8 cellular contexts compared by ENCODE assay signal in genomic region chr12:110741371-110741770, GRCh38. TPM values are rescaled to one million over a fixed set of nuclear protein-coding genes. Genes with fewer than 3 reads are reported as not detected.
DNase-seq lines count a peak whose midpoint lies in the region; ATAC-seq, FAIRE-seq and TF ChIP-seq lines count a peak whose summit lies in the region.

No MANE protein-coding gene starts in this region.

- H3K79me2 ChIP-seq in K562 (ENCODE audit: control insufficient read depth, insufficient read depth, low read length), result peaks cover 64% of the 10 kb centered on the region

- DNase-seq in KG1 (lab: John Stamatoyannopoulos, UW), result peak; percentile 17
- peak in 1 of 4 experiments; percentile 28 for DNase-seq in K562 (ENCODE audit: extremely low read depth in 1 of 4, low spot score in 3 of 4)
- DNase-seq in lung (ENCODE audit: low spot score), result no peak
- no peak for DNase-seq in upper lobe of right lung
- DNase-seq in NCI-H1694 (lab: John Stamatoyannopoulos, UW), result no peak
- DNase-seq in NCI-H2196 treated with DMSO at 0.1 percent for 48 hours (lab: John Stamatoyannopoulos, UW; ENCODE audit: unreplicated experiment), result no peak

- no peaks in the 10 kb centered on the region for H3K27me3 ChIP-seq in BLaER1
- no peaks in the 10 kb centered on the region for H3K27me3 ChIP-seq in K562 (ENCODE audit: control insufficient read depth in 2 of 2, insufficient read depth in 2 of 2, low read length in 2 of 2)
- no peaks in the 10 kb centered on the region for H3K27me3 ChIP-seq in lung (ENCODE audit: control insufficient read depth, insufficient read depth)
- no peaks in the 10 kb centered on the region for H3K27me3 ChIP-seq in upper lobe of right lung

- in situ Hi-C loops in K562 (cut with MboI), result no loop called here

- intact Hi-C loops in K562 (cut with micrococcal nuclease) (loop anchor here (5.0 kb wide), 1 partner anchor 86 kb away; no protein-coding TSS in a partner anchor), upper lobe of right lung (cut with DNase I) (no loop called here)

- H3K27ac ChIP-seq in BLaER1 (peak overlapping the region; percentile 86), K562 (ENCODE audit: extremely low read depth, low read depth, low read length) (peak overlapping the region; percentile 87), lung (ENCODE audit: low read depth in 1 of 2, low read length in 1 of 2) (peak overlapping the region in 1 of 2 donors; percentile 78), upper lobe of right lung (peak overlapping the region; percentile 83)

- POLR2A ChIA-PET in K562 (lab: Yijun Ruan, JAX), result interaction anchor here (0.7 to 1.3 kb wide), 4 partner anchors 10 to 105 kb away, joined by 3 to 11 read pairs (median 4); partner anchors contain the start of gene CCDC63

- BruUV-seq in K562 (replicated peaks; lab: Mats Ljungman, UMichigan), result TSS peak; percentile 51

- H3K36me3 ChIP-seq in BLaER1 (peaks cover 24% of the 10 kb centered on the region), K562 (ENCODE audit: control insufficient read depth, insufficient read depth, low read length) (peaks cover 41% of the 10 kb centered on the region), lung (ENCODE audit: control insufficient read depth in 2 of 2, insufficient read depth in 2 of 2, low read length in 2 of 2) (peaks cover 0 to under 1% of the 10 kb centered on the region in 2 donors), upper lobe of right lung (no peaks in the 10 kb centered on the region)

- CTCF ChIA-PET in K562 (lab: Yijun Ruan, JAX; ENCODE audit: low intra/inter-chr PET ratio), result no interaction called here

- H3K9me1 ChIP-seq in K562 (ENCODE audit: control insufficient read depth, insufficient read depth, low read length), result peaks cover 3% of the 10 kb centered on the region

- H3K4me1 ChIP-seq in BLaER1 (peaks cover 60% of the 10 kb centered on the region), K562 (replicated peaks in 1 of 2; ENCODE audit: control insufficient read depth in 2 of 2, insufficient read depth in 2 of 2, low read length in 2 of 2) (peaks cover 25 to 38% of the 10 kb centered on the region in 2 experiments), lung (ENCODE audit: control insufficient read depth in 2 of 2, insufficient read depth in 2 of 2, low read length in 2 of 2) (peaks cover 10 to 19% of the 10 kb centered on the region in 2 donors), upper lobe of right lung (peaks cover 45% of the 10 kb centered on the region)

- no peak for TF ChIP-seq RAD21 in K562 (CRISPR knock-in tag; conservative IDR thresholded peaks at IDR 0.05 in 1 of 2, IDR thresholded peaks at IDR 0.05 in 1 of 2)

- H4K20me1 ChIP-seq in BLaER1 (peaks cover 57% of the 10 kb centered on the region), K562 (replicated peaks; ENCODE audit: control insufficient read depth, insufficient read depth, low read length) (peaks cover 37% of the 10 kb centered on the region)

- no peak for TF ChIP-seq EP300 in K562 (IDR thresholded peaks at IDR 0.05; ENCODE audit: low read length)

- H3K4me3 ChIP-seq in BLaER1, result peak overlapping the region; percentile 83
- peak overlapping the region; percentile 85 for H3K4me3 ChIP-seq in K562
- peak overlapping the region; percentile 79 for H3K4me3 ChIP-seq in lung
- peak overlapping the region; percentile 97 for H3K4me3 ChIP-seq in upper lobe of right lung

- no peaks in the 10 kb centered on the region for H3K9me3 ChIP-seq in BLaER1
- H3K9me3 ChIP-seq in K562 (replicated peaks; ENCODE audit: control insufficient read depth, insufficient read depth, low read depth, low read length), result no peaks in the 10 kb centered on the region
- H3K9me3 ChIP-seq in lung (ENCODE audit: control insufficient read depth in 2 of 2, insufficient read depth in 1 of 2, low read length in 1 of 2), result no peaks in the 10 kb centered on the region
- no peaks in the 10 kb centered on the region for H3K9me3 ChIP-seq in upper lobe of right lung

- ATAC-seq in K562 (peak; percentile 16), lung (ENCODE audit: insufficient read depth, low FRiP score) (no peak), upper lobe of right lung (no peak), GM21717 (IDR thresholded peaks at IDR 0.05; ENCODE audit: unreplicated experiment) (no peak)

- TF ChIP-seq POLR2A in K562 (conservative IDR thresholded peaks at IDR 0.05), result no peak

- H2AFZ ChIP-seq in K562 (ENCODE audit: low read depth, low read length), result no peak overlapping the region

- H3K4me2 ChIP-seq in BLaER1 (peak overlapping the region; percentile 87), K562 (ENCODE audit: insufficient read depth, low read length) (peak overlapping the region; percentile 82)

- 1% methylated on average over 5 of the region's 5 CpGs for WGBS in K562 (ENCODE audit: insufficient coverage, low coverage, missing lambda C conversion rate)
- 0% methylated on average over 5 of the region's 5 CpGs for WGBS in lung, 2 donors

- no peak for TF ChIP-seq CTCF in K562 (IDR thresholded peaks at IDR 0.05 in 2 of 3, conservative IDR thresholded peaks at IDR 0.05 in 1 of 3; ENCODE audit: insufficient read depth in 2 of 3, low read depth in 1 of 3, low read length in 3 of 3)
- no peak for TF ChIP-seq CTCF in lung (IDR thresholded peaks at IDR 0.05; ENCODE audit: control extremely low read depth, extremely low read depth)
- TF ChIP-seq CTCF in upper lobe of right lung (IDR thresholded peaks at IDR 0.05), result no peak

- peak; percentile 72 for FAIRE-seq in K562 (lab: Jason Lieb, UNC)

- H3K9ac ChIP-seq in BLaER1, result peak overlapping the region; percentile 90
- peak overlapping the region; percentile 73 to 78 for H3K9ac ChIP-seq in K562 (ENCODE audit: insufficient read depth in 1 of 2, low read depth in 2 of 2, low read length in 2 of 2)

TF ChIP-seq in K562, 482 proteins besides CTCF, POLR2A, EP300 and RAD21 (continues in another document):
- no peak for TF ChIP-seq NR2C1 (IDR thresholded peaks at IDR 0.05)
- no peak for TF ChIP-seq NR2C1 (tag; IDR thresholded peaks at IDR 0.05)
- no peak for TF ChIP-seq SIX5 (IDR thresholded peaks at IDR 0.05; ENCODE audit: borderline replicate concordance in 1 of 2, insufficient read depth in 1 of 2, low read depth in 1 of 2, low read length in 2 of 2)
- TF ChIP-seq HES1 (IDR thresholded peaks at IDR 0.05; ENCODE audit: low read depth), result no peak
- no peak for TF ChIP-seq RFX5 (IDR thresholded peaks at IDR 0.05; ENCODE audit: low read depth, low read length)
- 0 out of 2 replicates have a peak, but pooled peaks have one; percentile 3 for TF ChIP-seq CREM (IDR thresholded peaks at IDR 0.05; ENCODE audit: low read depth)

RNA-seq across cellular contexts. Expression of gene PPP1CC, which starts 1.3 kb away (rescaled TPM):
- 91.4 and 203 TPM in 2 replicates for total RNA-seq in K562 (2011; cell fraction: chromatin; rRNA removed; ENCODE audit: low replicate concordance)
- total RNA-seq in K562 (2011; cell fraction: nucleolus; rRNA removed), result 57.5 and 69.1 TPM in 2 replicates
- 128 and 212 TPM in 2 replicates for total RNA-seq in K562 (2011; cell fraction: nucleoplasm; rRNA removed)
- total RNA-seq in K562 (2014; rRNA removed), result 153 and 181 TPM in 2 replicates
- 203 and 241 TPM in 2 replicates for total RNA-seq in K562 (2014; rRNA removed; fragmentation: Illumina TruSeq; extraction: Trizol)
- total RNA-seq in K562 (2015; rRNA removed; fragmentation: Illumina TruSeq; extraction: Trizol), result 182 and 195 TPM in 2 replicates
- total RNA-seq in K562 (2021), result 178 and 197 TPM in 2 replicates
- 223 and 280 TPM in 2 replicates for polyA plus RNA-seq in K562 (2011; rRNA removed)
- 55.3 and 113 TPM in 2 replicates for polyA plus RNA-seq in K562 (2011; cell fraction: cytosol; rRNA removed)
- 73.0 and 117 TPM in 2 replicates for polyA plus RNA-seq in K562 (2011; cell fraction: nucleus; rRNA removed)
- polyA plus RNA-seq in K562 (2012), result 169 and 223 TPM in 2 replicates
- 247 and 286 TPM in 2 replicates for polyA plus RNA-seq in K562 (2014; fragmentation: Illumina TruSeq; extraction: Trizol)
- polyA plus RNA-seq in K562 (2014; fragmentation: Nextera tagmentation; extraction: Ambion mirVana), result 10 to 100 TPM; 67.4 to 76.3 TPM
- polyA plus RNA-seq in K562 (2014; rRNA removed), result 184 and 189 TPM in 2 replicates
- 168 and 213 TPM in 2 replicates for polyA minus RNA-seq in K562 (2011; rRNA and poly(A)+ RNA removed)
- polyA minus RNA-seq in K562 (2011; cell fraction: cytosol; rRNA and poly(A)+ RNA removed), result 76.7 and 92.6 TPM in 2 replicates
- 44.8 and 82.3 TPM in 2 replicates for polyA minus RNA-seq in K562 (2011; cell fraction: nucleus; rRNA and poly(A)+ RNA removed)
- 100 to 1,000 TPM in 1 of 2 donors, 10 to 100 TPM in 1; 84.5 to 124 TPM for total RNA-seq in lung
- 10 to 100 TPM; 56.2 to 60.2 TPM for polyA plus RNA-seq in lung
- 90.6 TPM for total RNA-seq in upper lobe of right lung

RNA-seq across cellular contexts. Expression of gene HVCN1, which starts 52.5 kb away (rescaled TPM):
- 0.93 and 3.1 TPM in 2 replicates for total RNA-seq in K562 (2011; cell fraction: chromatin; rRNA removed; ENCODE audit: low replicate concordance)
- total RNA-seq in K562 (2011; cell fraction: nucleolus; rRNA removed), result 0.92 and 1.3 TPM in 2 replicates
- 1.0 and 1.2 TPM in 2 replicates for total RNA-seq in K562 (2011; cell fraction: nucleoplasm; rRNA removed)
- total RNA-seq in K562 (2014; rRNA removed) (0.50 and 1.4 TPM in 2 replicates), K562 (2014; rRNA removed; fragmentation: Illumina TruSeq; extraction: Trizol) (0.61 and 0.91 TPM in 2 replicates), K562 (2015; rRNA removed; fragmentation: Illumina TruSeq; extraction: Trizol) (1.0 and 1.6 TPM in 2 replicates), K562 (2021) (0.87 and 1.4 TPM in 2 replicates), lung (10 to 100 TPM in 1 of 2 donors, 1 to 10 TPM in 1; 9.2 to 12.4 TPM), upper lobe of right lung (21.3 TPM)
- polyA plus RNA-seq in K562 (2011; rRNA removed) (0.25 and 4.6 TPM in 2 replicates), K562 (2014; fragmentation: Illumina TruSeq; extraction: Trizol) (1.4 and 1.8 TPM in 2 replicates), K562 (2014; fragmentation: Nextera tagmentation; extraction: Ambion mirVana) (under 1 TPM; 0.21 to 0.24 TPM), K562 (2014; rRNA removed) (0.74 and 0.90 TPM in 2 replicates), lung (10 to 100 TPM in 1 of 2 donors, 1 to 10 TPM in 1; 9.1 to 16.7 TPM)
- 0.55 and 3.7 TPM in 2 replicates for polyA plus RNA-seq in K562 (2011; cell fraction: cytosol; rRNA removed)
- 0.54 and 2.5 TPM in 2 replicates for polyA plus RNA-seq in K562 (2011; cell fraction: nucleus; rRNA removed)
- 2.4 and 6.2 TPM in 2 replicates for polyA plus RNA-seq in K562 (2012)
- polyA minus RNA-seq in K562 (2011; rRNA and poly(A)+ RNA removed), result 0.42 and 2.5 TPM in 2 replicates
- 1.2 TPM in 1 of 2 replicates, not detected in the other for polyA minus RNA-seq in K562 (2011; cell fraction: cytosol; rRNA and poly(A)+ RNA removed)
- polyA minus RNA-seq in K562 (2011; cell fraction: nucleus; rRNA and poly(A)+ RNA removed), result 0.27 and 0.89 TPM in 2 replicates
